In the genomic region with DNA sequence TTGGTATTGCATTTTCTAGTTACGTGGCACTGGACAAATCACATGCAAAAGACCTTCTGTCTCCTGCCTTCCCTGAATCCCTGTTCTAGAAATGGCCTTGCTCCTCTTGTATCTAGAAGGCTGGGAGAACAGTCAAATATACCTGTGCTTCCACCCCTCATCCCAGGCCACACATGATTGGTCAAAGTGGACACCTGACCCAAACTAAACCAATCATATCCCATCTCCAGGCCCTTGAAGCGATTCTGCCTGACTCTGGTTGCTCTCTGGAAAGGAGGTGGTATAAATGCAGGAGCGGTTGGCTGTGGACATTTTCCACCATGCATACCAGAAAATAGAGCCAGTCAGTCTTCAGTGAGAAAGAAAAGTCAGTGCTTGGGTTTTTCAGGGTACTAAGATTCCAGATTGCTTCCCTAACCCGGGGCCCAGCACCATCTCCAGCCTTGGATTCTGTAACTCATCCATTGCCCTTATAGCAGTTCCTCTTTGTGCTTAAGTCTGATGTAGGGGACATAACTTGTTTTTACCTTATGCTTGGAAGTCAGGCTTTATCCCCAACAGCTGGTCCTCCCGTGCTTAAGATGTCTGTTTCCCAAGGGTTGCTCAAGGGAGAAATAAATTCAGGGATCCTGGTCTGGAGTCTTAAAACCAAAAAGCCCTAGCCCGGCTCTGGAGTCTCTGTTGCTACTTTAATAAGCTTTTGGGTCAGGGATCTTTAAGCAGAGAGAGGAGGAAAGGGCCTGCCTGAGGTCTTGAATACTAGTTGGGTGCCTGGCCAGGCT, we compare ENCODE assay signal across 20 cellular contexts. TPM values are rescaled to one million over a fixed set of nuclear protein-coding genes. Genes with fewer than 3 reads are reported as not detected.
DNase-seq lines count a peak whose midpoint lies in the region; ATAC-seq, FAIRE-seq and TF ChIP-seq lines count a peak whose summit lies in the region.
"Had no signal": no experiment of that assay in that cellular context is flagged by ENCODE, and none has a peak within 500 bp of the region (broad histone marks: within the 10 kb centered on the region; RNA-seq: fewer than 3 reads in every experiment).

No MANE protein-coding gene starts in this region.

- H3K9me2 ChIP-seq in Karpas-422 (replicated peaks; ENCODE audit: insufficient read depth, low read length): no peaks in the 10 kb centered on the region

- H3K4me1 Mint-ChIP-seq in nephron: peaks cover 87% of the 10 kb centered on the region

- H3K27me3 Mint-ChIP-seq in nephron (ENCODE audit: low read depth): no peaks in the 10 kb centered on the region

- CTCF ChIA-PET in H1 (lab: Charles Lee; ENCODE audit: partially characterized antibody): interaction anchor here (0.8 to 2.6 kb wide), 7 partner anchors 11 to 143 kb away, joined by 3 to 10 read pairs (median 3); no protein-coding TSS in a partner anchor

- H3K14ac ChIP-seq in H1 (ENCODE audit: insufficient read length): no peak overlapping the region

- no peak for FAIRE-seq in H1 (lab: Jason Lieb, UNC)
- FAIRE-seq: A204.1, H54, RCC 7860 had no signal

- DNase-seq in NCI-H2171 treated with DMSO at 0.1 percent for 48 hours (lab: John Stamatoyannopoulos, UW): peak; percentile 42
- DNase-seq in NCI-H2171 (lab: John Stamatoyannopoulos, UW): no peak
- peak; percentile 91 for DNase-seq in NCI-H82 (lab: John Stamatoyannopoulos, UW)
- no peak for DNase-seq in H1 (ENCODE audit: low read depth in 1 of 2, low spot score in 2 of 2)
- DNase-seq in upper lobe of left lung: no peak
- no peak for DNase-seq in Karpas-422
- DNase-seq: CD4-positive, alpha-beta T cell; DMS79; HFFc6; NCI-H1048; NCI-H1436 treated with DMSO at 0.1 percent for 48 hours; NCI-H2029; NCI-H446; Right ventricle myocardium superior had no signal

- no peak overlapping the region for H2AK5ac ChIP-seq in H1 (ENCODE audit: low read depth, low read length)

- TF ChIP-seq CTCF in H1 (IDR thresholded peaks at IDR 0.05; ENCODE audit: control extremely low read depth in 1 of 3, insufficient read depth in 1 of 3, low read depth in 1 of 3, low read length in 3 of 3): no peak
- TF ChIP-seq CTCF in nephron (IDR thresholded peaks at IDR 0.05; ENCODE audit: unreplicated experiment in 3 of 3): no peak
- TF ChIP-seq CTCF in upper lobe of left lung (IDR thresholded peaks at IDR 0.05): no peak

- no peak overlapping the region for H3K4me2 ChIP-seq in H1 (ENCODE audit: insufficient read depth in 1 of 2, low read depth in 2 of 2, low read length in 2 of 2)
- no peak overlapping the region for H3K4me2 ChIP-seq in Karpas-422 (ENCODE audit: low read depth, low read length, poor library complexity, severe bottlenecking)
- H3K4me2 ChIP-seq: KMS-11 had no signal

- H3K4me3 ChIP-seq in H1 (ENCODE audit: extremely low read depth in 1 of 4, insufficient read depth in 2 of 4, low read depth in 3 of 4, low read length in 4 of 4): no peak overlapping the region
- no peak overlapping the region for H3K4me3 ChIP-seq in upper lobe of left lung
- no peak overlapping the region for H3K4me3 ChIP-seq in Karpas-422 (ENCODE audit: low read length)

- H3K79me1 ChIP-seq in H1 (ENCODE audit: low read depth, low read length): no peaks in the 10 kb centered on the region

- H3K36me3 Mint-ChIP-seq in nephron (ENCODE audit: low read depth): no peaks in the 10 kb centered on the region

- no peak for TF ChIP-seq RAD21 in H1 (IDR thresholded peaks at IDR 0.05 in 1 of 2, conservative IDR thresholded peaks at IDR 0.05 in 1 of 2; ENCODE audit: low read depth in 2 of 2, low read length in 2 of 2)

- no peak overlapping the region for H4K5ac ChIP-seq in H1 (ENCODE audit: insufficient read length, low read depth, low read length)

- no peaks in the 10 kb centered on the region for H3K9me3 Mint-ChIP-seq in nephron
- H3K9me3 Mint-ChIP-seq: CD4-positive, alpha-beta T cell; HFFc6 had no signal

- POLR2A ChIA-PET in H1 (lab: Charles Lee; ENCODE audit: partially characterized antibody): no interaction called here

- no peak overlapping the region for H3K4ac ChIP-seq in H1 (replicated peaks; ENCODE audit: insufficient read length, low read depth, low read length)

- H3K18ac ChIP-seq in H1 (ENCODE audit: extremely low read depth, low read length): no peak overlapping the region

- no peak for TF ChIP-seq POLR2A in H1 (IDR thresholded peaks at IDR 0.05; ENCODE audit: control extremely low read depth in 1 of 2, low read depth in 2 of 2, low read length in 2 of 2)
- TF ChIP-seq POLR2A in upper lobe of left lung (IDR thresholded peaks at IDR 0.05): no peak

- H3K9me3 ChIP-seq in H1 (ENCODE audit: insufficient read depth in 2 of 2, low read depth in 1 of 2, low read length in 1 of 2) (no peaks in the 10 kb centered on the region), upper lobe of left lung (no peaks in the 10 kb centered on the region), Karpas-422 (ENCODE audit: low read length) (no peaks in the 10 kb centered on the region)

- peak overlapping the region; percentile 5 to 31 (median 25) for H3K27ac Mint-ChIP-seq in nephron
- H3K27ac Mint-ChIP-seq: CD4-positive, alpha-beta T cell; HFFc6 had no signal

- H2BK120ac ChIP-seq in H1 (replicated peaks; ENCODE audit: low read depth, low read length): no peak overlapping the region

- H3K4me1 ChIP-seq in H1 (replicated peaks in 1 of 4; ENCODE audit: control insufficient read depth in 3 of 4, insufficient read depth in 4 of 4, low read length in 3 of 4): peaks cover 0 to 5% (median 2%) of the 10 kb centered on the region in 4 experiments; a peak in 2 of 7 replicates
- H3K4me1 ChIP-seq in upper lobe of left lung: peaks cover 0 to 5% (median 1%) of the 10 kb centered on the region in 4 donors
- peaks cover 12% of the 10 kb centered on the region for H3K4me1 ChIP-seq in Karpas-422 (ENCODE audit: low read length)

- H2AFZ ChIP-seq in H1 (ENCODE audit: low read length): no peak overlapping the region
- no peak overlapping the region for H2AFZ ChIP-seq in Karpas-422 (ENCODE audit: low read length)

- no peak overlapping the region for H3K9ac ChIP-seq in H1 (replicated peaks in 1 of 4; ENCODE audit: extremely low read depth in 1 of 4, low read depth in 3 of 4, low read length in 3 of 4)
- H3K9ac ChIP-seq in Karpas-422 (ENCODE audit: low read length): no peak overlapping the region
- H3K9ac ChIP-seq: KMS-11 had no signal

- H2BK15ac ChIP-seq in H1 (ENCODE audit: low read length): no peak overlapping the region

- H4K20me1 ChIP-seq in H1 (replicated peaks in 1 of 2; ENCODE audit: control insufficient read depth in 1 of 2, insufficient read depth in 2 of 2, low read length in 2 of 2) (no peaks in the 10 kb centered on the region), Karpas-422 (ENCODE audit: insufficient read depth, low read depth, low read length) (no peaks in the 10 kb centered on the region)

- ATAC-seq in esophagus mucosa: no peak
- ATAC-seq in upper lobe of left lung (ENCODE audit: low FRiP score in 2 of 2): no peak

- no peaks in the 10 kb centered on the region for H3K23me2 ChIP-seq in H1 (ENCODE audit: low read depth, low read length)

- TF ChIP-seq EP300 in H1 (IDR thresholded peaks at IDR 0.05; ENCODE audit: borderline replicate concordance in 1 of 2, low read depth in 2 of 2, low read length in 2 of 2) (no peak), upper lobe of left lung (IDR thresholded peaks at IDR 0.05) (no peak)

- no peak overlapping the region for H3K4me3 Mint-ChIP-seq in nephron
- H3K4me3 Mint-ChIP-seq: CD4-positive, alpha-beta T cell; HFFc6 had no signal

- H4K91ac ChIP-seq in H1 (replicated peaks; ENCODE audit: insufficient read length, low read length): no peak overlapping the region

- no peak overlapping the region for H3K56ac ChIP-seq in H1 (replicated peaks; ENCODE audit: insufficient read length, low read depth, low read length)

- no peaks in the 10 kb centered on the region for H3K36me3 ChIP-seq in H1 (ENCODE audit: control insufficient read depth in 2 of 4, insufficient read depth in 4 of 4, low read length in 3 of 4)
- H3K36me3 ChIP-seq in upper lobe of left lung: no peaks in the 10 kb centered on the region
- H3K36me3 ChIP-seq in Karpas-422 (ENCODE audit: insufficient read depth, low read length): no peaks in the 10 kb centered on the region

- no peak overlapping the region for H3K23ac ChIP-seq in H1 (ENCODE audit: insufficient read length)

- H2BK12ac ChIP-seq in H1 (ENCODE audit: low read depth, low read length): no peak overlapping the region

- no peak overlapping the region for H4K8ac ChIP-seq in H1 (ENCODE audit: extremely low read depth, insufficient read depth, low read length)

- H3K27ac ChIP-seq in H1 (ENCODE audit: low read depth, low read length) (no peak overlapping the region), upper lobe of left lung (no peak overlapping the region), Karpas-422 (ENCODE audit: low read length) (no peak overlapping the region)
- H3K27ac ChIP-seq: KMS-11 had no signal

- no peak overlapping the region for H2BK20ac ChIP-seq in H1 (ENCODE audit: low read length)

- H2BK5ac ChIP-seq in H1 (ENCODE audit: low read depth, low read length): no peak overlapping the region

- H3K79me2 ChIP-seq in H1 (ENCODE audit: control insufficient read depth in 1 of 2, insufficient read depth in 2 of 2, low read length in 2 of 2) (no peaks in the 10 kb centered on the region), Karpas-422 (ENCODE audit: low read length) (no peaks in the 10 kb centered on the region)

- H3K27me3 ChIP-seq in H1 (replicated peaks in 1 of 4; ENCODE audit: control insufficient read depth in 3 of 4, extremely low read depth in 1 of 4, insufficient read depth in 3 of 4, low read length in 3 of 4) (no peaks in the 10 kb centered on the region), upper lobe of left lung (no peaks in the 10 kb centered on the region), Karpas-422 (ENCODE audit: low read length) (no peaks in the 10 kb centered on the region)

- WGBS in H1 (ENCODE audit: extremely low coverage in 1 of 2, insufficient coverage in 1 of 2, insufficient read length in 1 of 2, insufficient replicate concordance in 2 of 2, low coverage in 1 of 2, low lambda C conversion rate in 2 of 2, missing lambda C conversion rate in 1 of 2), 2 experiments: 82% methylated on average over 6 of the region's 6 CpGs; no CpG with 5 or more reads in 1 of the 2 experiments
- WGBS in upper lobe of left lung, 2 donors: 89 to 91% methylated on average over 6 of the region's 6 CpGs

RNA-seq across cellular contexts. Expression of a gene that starts 7.7 kb away (rescaled TPM):
- total RNA-seq in H1 (2021; fragmentation: NEBNext Ultra II Directional; extraction: Animal tissue kit (Norgen Biotek cat#: 25700)): 5.6 and 6.1 TPM in 2 replicates
- 13.9 and 14.2 TPM in 2 replicates for polyA plus RNA-seq in H1 (2011; rRNA removed)
- polyA plus RNA-seq in H1 (2011; cell fraction: cytosol; rRNA removed): 11.7 TPM
- 13.8 TPM for polyA plus RNA-seq in H1 (2011; cell fraction: nucleus; rRNA removed)
- 7.0 to 22.7 TPM (median 17.2 TPM) in 4 replicates for polyA plus RNA-seq in H1 (2012, experiment 1 of 2)
- polyA plus RNA-seq in H1 (2012, experiment 2 of 2): 15.0 TPM
- 4.0 TPM for polyA plus RNA-seq in H1 (2013, experiment 1 of 2)
- 3.0 TPM for polyA plus RNA-seq in H1 (2013, experiment 2 of 2)
- 11.0 and 14.0 TPM in 2 replicates for polyA minus RNA-seq in H1 (2011; rRNA and poly(A)+ RNA removed)
- 7.5 TPM for polyA minus RNA-seq in H1 (2011; cell fraction: cytosol; rRNA and poly(A)+ RNA removed)
- polyA minus RNA-seq in H1 (2011; cell fraction: nucleus; rRNA and poly(A)+ RNA removed): 6.0 TPM
- total RNA-seq in esophagus mucosa (28.6 TPM), upper lobe of left lung (100 to 1,000 TPM; 103 to 173 (median 129) TPM)
- 54.3 and 79.5 TPM in 2 replicates for total RNA-seq in Karpas-422 (2014; rRNA removed; shearing (Covaris generic); ENCODE audit: low replicate concordance)

RNA-seq across cellular contexts. Expression of a gene that starts 33.9 kb away (rescaled TPM):
- 3.4 and 3.7 TPM in 2 replicates for total RNA-seq in H1 (2021; fragmentation: NEBNext Ultra II Directional; extraction: Animal tissue kit (Norgen Biotek cat#: 25700))
- polyA plus RNA-seq in H1 (2011; rRNA removed): 0.70 and 0.93 TPM in 2 replicates
- polyA plus RNA-seq in H1 (2011; cell fraction: cytosol; rRNA removed): 1.2 TPM
- 1.3 TPM for polyA plus RNA-seq in H1 (2011; cell fraction: nucleus; rRNA removed)
- 1.5 to 1.9 TPM (median 1.8 TPM) in 4 replicates for polyA plus RNA-seq in H1 (2012, experiment 1 of 2)
- polyA plus RNA-seq in H1 (2012, experiment 2 of 2): 0.16 TPM
- 1.0 TPM for polyA plus RNA-seq in H1 (2013, experiment 1 of 2)
- polyA plus RNA-seq in H1 (2013, experiment 2 of 2): 0.88 TPM
- 5.1 and 5.3 TPM in 2 replicates for polyA minus RNA-seq in H1 (2011; rRNA and poly(A)+ RNA removed)
- 3.2 TPM for polyA minus RNA-seq in H1 (2011; cell fraction: cytosol; rRNA and poly(A)+ RNA removed)
- polyA minus RNA-seq in H1 (2011; cell fraction: nucleus; rRNA and poly(A)+ RNA removed): 3.4 TPM
- 2.4 TPM for total RNA-seq in esophagus mucosa
- 1 to 10 TPM; 2.2 to 5.6 (median 4.8) TPM for total RNA-seq in upper lobe of left lung
- 5.0 and 8.4 TPM in 2 replicates for total RNA-seq in Karpas-422 (2014; rRNA removed; shearing (Covaris generic); ENCODE audit: low replicate concordance)

Comparison
In these comparisons a context has a peak if more than half of its experiments do, and no peak if none do; other contexts are left out.
1. DNase-seq: peak in NCI-H2171 treated with DMSO at 0.1 percent for 48 hours (single experiment) and NCI-H82 (single experiment); none in NCI-H2171 (single experiment), H1 (0 of 2), upper lobe of left lung (0 of 2) and Karpas-422 (single experiment).